ENCODE assay signal across 9 cellular contexts in the genomic region with DNA sequence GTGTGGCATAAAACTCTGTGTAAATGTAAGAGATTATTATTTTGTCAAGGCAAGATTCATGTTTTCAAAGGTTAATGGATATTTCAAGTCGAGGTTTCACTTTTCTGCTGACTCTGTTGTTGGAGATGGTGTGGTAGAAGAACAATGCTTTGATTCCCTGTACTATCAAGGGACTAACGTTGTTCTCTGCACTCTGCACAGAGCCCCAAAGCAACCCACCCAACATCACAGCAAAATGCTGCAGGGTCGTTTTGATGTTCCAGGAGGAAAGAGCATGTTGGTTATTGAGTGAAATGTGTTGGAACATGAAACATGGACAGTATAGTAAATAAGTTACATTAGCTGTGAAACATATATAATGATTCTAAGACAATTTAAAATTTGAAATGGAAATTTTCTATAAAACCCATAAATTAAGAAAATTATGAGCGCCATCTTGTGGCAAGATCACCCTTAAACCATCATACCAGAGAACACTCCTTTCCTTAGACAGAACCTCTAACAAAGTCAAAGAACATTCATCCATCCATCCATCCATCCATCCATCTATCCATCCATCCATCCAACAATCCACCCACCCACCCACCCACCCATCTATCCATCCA.
DNase-seq lines count a peak whose midpoint lies in the region; ATAC-seq, FAIRE-seq and TF ChIP-seq lines count a peak whose summit lies in the region.
"Had no signal": no experiment of that assay in that cellular context is flagged by ENCODE, and none has a peak within 500 bp of the region (broad histone marks: within the 10 kb centered on the region; RNA-seq: fewer than 3 reads in every experiment).

No MANE protein-coding gene starts in this region.

- H3K9me3 ChIP-seq in colonic mucosa (no peaks in the 10 kb centered on the region), pancreas (no peaks in the 10 kb centered on the region)

- H3K4me3 Mint-ChIP-seq in activated naive CD8-positive, alpha-beta T cell treated with anti-CD3 and anti-CD28 coated beads, Interleukin-2, amount 50 U/mL, for 24 hours, result no peak overlapping the region
- H3K4me3 Mint-ChIP-seq in activated naive CD8-positive, alpha-beta T cell treated with anti-CD3 and anti-CD28 coated beads for 36 hours, result no peak overlapping the region
- H3K4me3 Mint-ChIP-seq: activated naive CD4-positive, alpha-beta T cell treated with anti-CD3 and anti-CD28 coated beads, Interleukin-2, amount 50 U/mL, for 24 hours had no signal

- no peak overlapping the region for H3K4me3 ChIP-seq in colonic mucosa
- no peak overlapping the region for H3K4me3 ChIP-seq in pancreas

- H3K27ac Mint-ChIP-seq in activated naive CD8-positive, alpha-beta T cell treated with anti-CD3 and anti-CD28 coated beads, Interleukin-2, amount 50 U/mL, for 24 hours, result no peak overlapping the region
- no peak overlapping the region for H3K27ac Mint-ChIP-seq in activated naive CD8-positive, alpha-beta T cell treated with anti-CD3 and anti-CD28 coated beads for 36 hours

- H3K36me3 ChIP-seq in colonic mucosa (no peaks in the 10 kb centered on the region), pancreas (no peaks in the 10 kb centered on the region)

- no peaks in the 10 kb centered on the region for H3K36me3 Mint-ChIP-seq in activated naive CD8-positive, alpha-beta T cell treated with anti-CD3 and anti-CD28 coated beads, Interleukin-2, amount 50 U/mL, for 24 hours (ENCODE audit: low read depth)
- H3K36me3 Mint-ChIP-seq in activated naive CD8-positive, alpha-beta T cell treated with anti-CD3 and anti-CD28 coated beads for 36 hours, result no peaks in the 10 kb centered on the region
- H3K36me3 Mint-ChIP-seq: activated naive CD4-positive, alpha-beta T cell treated with anti-CD3 and anti-CD28 coated beads, Interleukin-2, amount 50 U/mL, for 24 hours had no signal

- H3K4me1 Mint-ChIP-seq in activated naive CD8-positive, alpha-beta T cell treated with anti-CD3 and anti-CD28 coated beads, Interleukin-2, amount 50 U/mL, for 24 hours, result no peaks in the 10 kb centered on the region
- no peaks in the 10 kb centered on the region for H3K4me1 Mint-ChIP-seq in activated naive CD8-positive, alpha-beta T cell treated with anti-CD3 and anti-CD28 coated beads for 36 hours
- H3K4me1 Mint-ChIP-seq: activated naive CD4-positive, alpha-beta T cell treated with anti-CD3 and anti-CD28 coated beads, Interleukin-2, amount 50 U/mL, for 24 hours had no signal

- peak; percentile 61 for FAIRE-seq in pancreas (lab: Jason Lieb, UNC)

- intact Hi-C loops in colonic mucosa (cut with DNase I) (loop anchor here (2.0 kb wide), 1 partner anchor 89 kb away; no protein-coding TSS in a partner anchor), pancreas (cut with DNase I) (loop anchor here in 2 of 3 donors (5.0 kb wide), 2 partner anchors 90 to 230 kb away; no protein-coding TSS in a partner anchor)

- H3K4me1 ChIP-seq in colonic mucosa, result no peaks in the 10 kb centered on the region
- H3K4me1 ChIP-seq in pancreas, result no peaks in the 10 kb centered on the region

- TF ChIP-seq CTCF in colonic mucosa (IDR thresholded peaks at IDR 0.05) (peak; percentile 21), pancreas (IDR thresholded peaks at IDR 0.05) (peak in 3 of 4 donors; percentile 13 to 41 (median 38))

- ATAC-seq in activated naive CD8-positive, alpha-beta T cell treated with anti-CD3 and anti-CD28 coated beads, Interleukin-2, amount 50 U/mL, for 24 hours, result no peak
- ATAC-seq in pancreas, result peak in 3 of 4 donors; percentile 47 to 64 (median 52)
- no peak for ATAC-seq in GM18870 (IDR thresholded peaks at IDR 0.05; ENCODE audit: unreplicated experiment)
- no peak for ATAC-seq in HG02588 (IDR thresholded peaks at IDR 0.05; ENCODE audit: unreplicated experiment)

- no peak overlapping the region for H3K9ac ChIP-seq in colonic mucosa (ENCODE audit: low read depth in 2 of 2, low read length in 2 of 2)

- no peaks in the 10 kb centered on the region for H3K27me3 ChIP-seq in colonic mucosa
- no peaks in the 10 kb centered on the region for H3K27me3 ChIP-seq in pancreas

- H3K27ac ChIP-seq in colonic mucosa (no peak overlapping the region), pancreas (no peak overlapping the region)

- DNase-seq in activated naive CD8-positive, alpha-beta T cell treated with anti-CD3 and anti-CD28 coated beads, Interleukin-2, amount 50 U/mL, for 24 hours, result peak; percentile 7
- no peak for DNase-seq in activated naive CD8-positive, alpha-beta T cell treated with anti-CD3 and anti-CD28 coated beads for 36 hours
- DNase-seq in NCI-H2081 treated with DMSO at 0.1 percent for 48 hours (lab: John Stamatoyannopoulos, UW) (peak; percentile 3), colonic mucosa (peak; percentile 26), pancreas (no peak), cortex of kidney (lab: John Stamatoyannopoulos, UW) (no peak)

- no peaks in the 10 kb centered on the region for H3K27me3 Mint-ChIP-seq in activated naive CD8-positive, alpha-beta T cell treated with anti-CD3 and anti-CD28 coated beads, Interleukin-2, amount 50 U/mL, for 24 hours
- no peaks in the 10 kb centered on the region for H3K27me3 Mint-ChIP-seq in activated naive CD8-positive, alpha-beta T cell treated with anti-CD3 and anti-CD28 coated beads for 36 hours
- H3K27me3 Mint-ChIP-seq: activated naive CD4-positive, alpha-beta T cell treated with anti-CD3 and anti-CD28 coated beads, Interleukin-2, amount 50 U/mL, for 24 hours had no signal

- WGBS in pancreas, 2 donors, result 15 to 16% methylated on average over 4 of the region's 4 CpGs

- H3K9me3 Mint-ChIP-seq in activated naive CD8-positive, alpha-beta T cell treated with anti-CD3 and anti-CD28 coated beads, Interleukin-2, amount 50 U/mL, for 24 hours, result no peaks in the 10 kb centered on the region
- no peaks in the 10 kb centered on the region for H3K9me3 Mint-ChIP-seq in activated naive CD8-positive, alpha-beta T cell treated with anti-CD3 and anti-CD28 coated beads for 36 hours
- H3K9me3 Mint-ChIP-seq: activated naive CD4-positive, alpha-beta T cell treated with anti-CD3 and anti-CD28 coated beads, Interleukin-2, amount 50 U/mL, for 24 hours had no signal

Comparison
In these comparisons a context has a peak if more than half of its experiments do, and no peak if none do; other contexts are left out.
1. DNase-seq: peak in activated naive CD8-positive, alpha-beta T cell treated with anti-CD3 and anti-CD28 coated beads, Interleukin-2, amount 50 U/mL, for 24 hours (single experiment), NCI-H2081 treated with DMSO at 0.1 percent for 48 hours (single experiment) and colonic mucosa (single experiment); none in activated naive CD8-positive, alpha-beta T cell treated with anti-CD3 and anti-CD28 coated beads for 36 hours (single experiment), pancreas (0 of 6) and cortex of kidney (single experiment).
2. ATAC-seq: peak in pancreas (3 of 4); none in activated naive CD8-positive, alpha-beta T cell treated with anti-CD3 and anti-CD28 coated beads, Interleukin-2, amount 50 U/mL, for 24 hours (single experiment), GM18870 (single experiment) and HG02588 (single experiment).